1 cellular context compared by ENCODE assay signal in genomic region chr4:93960916-93961315, GRCh38.
TF ChIP-seq lines count a peak whose summit lies in the region.

No MANE protein-coding gene starts in this region.

TF ChIP-seq in H1, 55 proteins besides CTCF, POLR2A, EP300 and RAD21:
- TF ChIP-seq SP4 (IDR thresholded peaks at IDR 0.05; ENCODE audit: low read length) (no peak), YY1 (IDR thresholded peaks at IDR 0.05; ENCODE audit: low read depth, low read length) (0 out of 2 replicates have a peak, but pooled peaks have one; percentile 33)
